7 cellular contexts compared by ENCODE assay signal in genomic region chr11:695332-695605, GRCh38. TPM values are rescaled to one million over a fixed set of nuclear protein-coding genes. Genes with fewer than 3 reads are reported as not detected.
DNase-seq lines count a peak whose midpoint lies in the region; FAIRE-seq lines count a peak whose summit lies in the region.

No MANE protein-coding gene starts in this region.

- H3K9ac ChIP-seq in HUES6 (ENCODE audit: low read length) (peak overlapping the region; percentile 93), stomach smooth muscle (ENCODE audit: low read length in 2 of 2) (peak overlapping the region; percentile 95 to 98)

- H3K4me3 ChIP-seq in HUES6 (ENCODE audit: low read depth, low read length) (peak overlapping the region; percentile 94), stomach smooth muscle (ENCODE audit: low read length in 2 of 2) (peak overlapping the region; percentile 77 to 84)

- H3K36me3 Mint-ChIP-seq in activated naive CD8-positive, alpha-beta T cell treated with anti-CD3 and anti-CD28 coated beads for 36 hours: peaks cover 11% of the 10 kb centered on the region

- DNase-seq in activated naive CD8-positive, alpha-beta T cell treated with anti-CD3 and anti-CD28 coated beads for 36 hours: no peak
- DNase-seq in DMS153 treated with DMSO at 0.1 percent for 48 hours (lab: John Stamatoyannopoulos, UW; ENCODE audit: unreplicated experiment) (no peak), DMS114 treated with DMSO at 0.1 percent for 48 hours (lab: John Stamatoyannopoulos, UW; ENCODE audit: unreplicated experiment) (no peak)
- no peak for DNase-seq in activated effector memory CD4-positive, alpha-beta T cell treated with anti-CD3 and anti-CD28 coated beads, Interleukin-2, amount 50 U/mL, for 16 hours

- H3K9me3 ChIP-seq in HUES6 (ENCODE audit: control insufficient read depth, insufficient read depth, low read depth, low read length): no peaks in the 10 kb centered on the region
- H3K9me3 ChIP-seq in stomach smooth muscle (ENCODE audit: control insufficient read depth in 2 of 2, low read length in 2 of 2): no peaks in the 10 kb centered on the region

- peak; percentile 53 for FAIRE-seq in islet of Langerhans (lab: Jason Lieb, UNC)

- H3K4me1 ChIP-seq in HUES6 (ENCODE audit: control insufficient read depth, insufficient read depth, low read length) (peaks cover 35% of the 10 kb centered on the region), stomach smooth muscle (ENCODE audit: control insufficient read depth, insufficient read depth, low read length) (peaks cover 43% of the 10 kb centered on the region)

- H3K4me3 Mint-ChIP-seq in activated naive CD8-positive, alpha-beta T cell treated with anti-CD3 and anti-CD28 coated beads for 36 hours: peak overlapping the region; percentile 87

- H3K27me3 Mint-ChIP-seq in activated naive CD8-positive, alpha-beta T cell treated with anti-CD3 and anti-CD28 coated beads for 36 hours: no peaks in the 10 kb centered on the region

- no peaks in the 10 kb centered on the region for H3K9me3 Mint-ChIP-seq in activated naive CD8-positive, alpha-beta T cell treated with anti-CD3 and anti-CD28 coated beads for 36 hours

- H3K27me3 ChIP-seq in HUES6 (ENCODE audit: control insufficient read depth, insufficient read depth, low read length) (no peaks in the 10 kb centered on the region), stomach smooth muscle (ENCODE audit: control insufficient read depth in 1 of 2, insufficient read depth in 2 of 2, low read length in 2 of 2) (no peaks in the 10 kb centered on the region)

- H3K27ac ChIP-seq in HUES6 (ENCODE audit: low read depth, low read length): peak overlapping the region; percentile 99
- H3K27ac ChIP-seq in stomach smooth muscle (ENCODE audit: low read length): peak overlapping the region; percentile 98

- H3K27ac Mint-ChIP-seq in activated naive CD8-positive, alpha-beta T cell treated with anti-CD3 and anti-CD28 coated beads for 36 hours: peak overlapping the region; percentile 92

- peaks cover 56% of the 10 kb centered on the region for H3K4me1 Mint-ChIP-seq in activated naive CD8-positive, alpha-beta T cell treated with anti-CD3 and anti-CD28 coated beads for 36 hours

- H3K36me3 ChIP-seq in HUES6 (ENCODE audit: control insufficient read depth, insufficient read depth, low read length) (no peaks in the 10 kb centered on the region; the same call in 1 of the 2 replicates), stomach smooth muscle (ENCODE audit: control insufficient read depth in 2 of 2, insufficient read depth in 2 of 2, low read length in 2 of 2) (peaks cover 0 to 6% of the 10 kb centered on the region in 2 donors)

RNA-seq across cellular contexts. Expression of gene DEAF1, which starts 0.2 kb away (rescaled TPM):
- total RNA-seq in activated naive CD8-positive, alpha-beta T cell treated with anti-CD3 and anti-CD28 coated beads for 36 hours: 10 to 100 TPM; 46.1 to 49.7 TPM

RNA-seq across cellular contexts. Expression of gene TMEM80, which starts 0.3 kb away (rescaled TPM):
- 1 to 10 TPM; 7.6 to 9.2 TPM for total RNA-seq in activated naive CD8-positive, alpha-beta T cell treated with anti-CD3 and anti-CD28 coated beads for 36 hours

RNA-seq across cellular contexts. Expression of gene EPS8L2, which starts 10.8 kb away (rescaled TPM):
- 10 to 100 TPM; 13.3 to 15.9 TPM for total RNA-seq in activated naive CD8-positive, alpha-beta T cell treated with anti-CD3 and anti-CD28 coated beads for 36 hours

RNA-seq across cellular contexts. Expression of gene TALDO1, which starts 52.0 kb away (rescaled TPM):
- total RNA-seq in activated naive CD8-positive, alpha-beta T cell treated with anti-CD3 and anti-CD28 coated beads for 36 hours: 100 to 1,000 TPM; 231 to 243 TPM

RNA-seq across cellular contexts. Expression of gene DRD4, which starts 58.2 kb away (rescaled TPM):
- under 1 TPM; 0.26 to 0.37 TPM for total RNA-seq in activated naive CD8-positive, alpha-beta T cell treated with anti-CD3 and anti-CD28 coated beads for 36 hours
